Comparison of ENCODE assay signal across 20 cellular contexts in the genomic region with DNA sequence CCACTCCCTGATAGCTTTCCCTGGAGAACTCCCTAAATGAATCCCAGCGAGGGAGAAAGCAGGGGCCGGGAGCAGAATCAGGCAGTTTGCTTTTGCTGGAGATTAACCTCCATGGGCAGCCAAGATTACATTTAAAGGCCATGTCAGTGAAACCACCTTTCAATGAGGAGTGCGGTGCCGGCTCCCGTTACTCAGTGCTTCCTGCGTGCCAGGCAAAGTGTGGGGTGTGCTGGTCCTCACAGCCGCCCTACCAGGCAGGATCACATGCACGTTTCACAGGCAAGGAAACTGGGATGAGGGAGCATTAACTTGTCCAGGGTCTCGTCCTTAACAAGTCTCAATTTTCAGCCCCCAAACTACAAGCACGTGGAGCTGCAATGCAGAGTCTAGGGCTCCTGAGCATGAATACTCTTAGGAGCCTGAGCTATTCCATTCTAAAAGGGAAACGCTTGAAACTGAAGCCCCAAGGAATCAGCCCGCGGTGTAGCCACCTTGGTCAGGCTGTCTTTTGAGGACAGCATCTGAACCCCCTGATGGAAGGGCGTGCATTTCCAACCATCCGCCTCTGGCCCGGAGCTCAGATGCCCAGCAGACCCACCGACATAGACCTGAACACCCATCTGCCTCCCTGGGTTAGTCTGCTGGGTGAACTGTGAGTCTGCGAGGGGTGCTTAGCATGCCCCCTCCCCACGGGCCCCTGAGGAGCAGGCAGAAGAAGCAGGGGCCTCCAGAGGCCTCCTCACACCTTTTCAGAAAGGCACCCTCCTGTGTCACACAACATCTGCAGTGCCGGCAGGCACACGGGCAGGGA. TPM values are rescaled to one million over a fixed set of nuclear protein-coding genes. Genes with fewer than 3 reads are reported as not detected.
"Had no signal": no experiment of that assay in that cellular context is flagged by ENCODE, and none has a peak within 500 bp of the region (broad histone marks: within the 10 kb centered on the region; RNA-seq: fewer than 3 reads in every experiment).

No MANE protein-coding gene starts in this region.

- H3K27ac ChIP-seq: brain microvascular endothelial cell, heart left ventricle, lower lobe of right lung, skin epidermis, suprapubic skin, upper lobe of left lung had no signal

- H3K4me3 ChIP-seq: heart left ventricle, lower lobe of right lung, skin epidermis, suprapubic skin, upper lobe of left lung had no signal

- H3K36me3 ChIP-seq: brain microvascular endothelial cell, heart left ventricle, lower lobe of right lung, suprapubic skin, upper lobe of left lung had no signal

- DNase-seq: activated CD4-positive, alpha-beta T cell treated with anti-CD3 and anti-CD28 coated beads, Interleukin-2, amount 10 ng/mL, durations not matched to agents 7 days and 5 days; activated CD8-positive, alpha-beta memory T cell treated with anti-CD3 and anti-CD28 coated beads for 24 hours; activated naive CD8-positive, alpha-beta T cell treated with anti-CD3 and anti-CD28 coated beads for 36 hours; brain microvascular endothelial cell; effector memory CD4-positive, alpha-beta T cell; foreskin melanocyte; heart left ventricle; left colon; lower lobe of right lung; midbrain; nucleus accumbens; right cardiac atrium; stimulated activated CD4-positive, alpha-beta T cell treated with anti-CD3 and anti-CD28 coated beads, Interleukin-4, amount 100 ng/mL, for 4 hours; stimulated activated naive CD8-positive, alpha-beta T cell treated with anti-CD3 and anti-CD28 coated beads, Interleukin-15, Interleukin-2, amounts not matched to agents 100 U/mL and 50 U/mL, for 24 hours; upper lobe of left lung had no signal

- H3K27ac Mint-ChIP-seq: activated CD4-positive, alpha-beta T cell treated with anti-CD3 and anti-CD28 coated beads, Interleukin-2, amount 10 ng/mL, durations not matched to agents 7 days and 5 days; activated naive CD8-positive, alpha-beta T cell treated with anti-CD3 and anti-CD28 coated beads for 36 hours; dendritic cell treated with granulocyte-macrophage colony-stimulating factor and Interleukin-4, amounts not matched to agents 40 ng/mL and 50 ng/mL, for 4 days; progenitor cell of endocrine pancreas; T-helper 2 cell treated with Interferon-gamma antibody and Interleukin-4, amounts not matched to agents 5 μg/mL and 100 μg/mL, for 36 hours had no signal

- H3K9me3 ChIP-seq: heart left ventricle, lower lobe of right lung, suprapubic skin, upper lobe of left lung had no signal

- H3K9me3 Mint-ChIP-seq: activated CD4-positive, alpha-beta T cell treated with anti-CD3 and anti-CD28 coated beads, Interleukin-2, amount 10 ng/mL, durations not matched to agents 7 days and 5 days; activated naive CD8-positive, alpha-beta T cell treated with anti-CD3 and anti-CD28 coated beads for 36 hours; dendritic cell treated with granulocyte-macrophage colony-stimulating factor and Interleukin-4, amounts not matched to agents 40 ng/mL and 50 ng/mL, for 4 days; T-helper 2 cell treated with Interferon-gamma antibody and Interleukin-4, amounts not matched to agents 5 μg/mL and 100 μg/mL, for 36 hours had no signal

- H3K4me3 Mint-ChIP-seq: activated CD4-positive, alpha-beta T cell treated with anti-CD3 and anti-CD28 coated beads, Interleukin-2, amount 10 ng/mL, durations not matched to agents 7 days and 5 days; activated naive CD8-positive, alpha-beta T cell treated with anti-CD3 and anti-CD28 coated beads for 36 hours; dendritic cell treated with granulocyte-macrophage colony-stimulating factor and Interleukin-4, amounts not matched to agents 40 ng/mL and 50 ng/mL, for 4 days; T-helper 2 cell treated with Interferon-gamma antibody and Interleukin-4, amounts not matched to agents 5 μg/mL and 100 μg/mL, for 36 hours had no signal

- ATAC-seq: heart left ventricle; left colon; lower lobe of right lung; right cardiac atrium; stimulated activated naive CD8-positive, alpha-beta T cell treated with anti-CD3 and anti-CD28 coated beads, Interleukin-15, Interleukin-2, amounts not matched to agents 100 U/mL and 50 U/mL, for 24 hours had no signal

- H3K36me3 Mint-ChIP-seq: activated naive CD8-positive, alpha-beta T cell treated with anti-CD3 and anti-CD28 coated beads for 36 hours had no signal

RNA-seq across cellular contexts. Expression of gene IGDCC3, which starts 5.6 kb away (rescaled TPM):
- total RNA-seq: activated CD4-positive, alpha-beta T cell treated with anti-CD3 and anti-CD28 coated beads, Interleukin-2, amount 10 ng/mL, durations not matched to agents 7 days and 5 days; activated naive CD8-positive, alpha-beta T cell treated with anti-CD3 and anti-CD28 coated beads for 36 hours; lower lobe of right lung; suprapubic skin had no signal
